In the genomic region with DNA sequence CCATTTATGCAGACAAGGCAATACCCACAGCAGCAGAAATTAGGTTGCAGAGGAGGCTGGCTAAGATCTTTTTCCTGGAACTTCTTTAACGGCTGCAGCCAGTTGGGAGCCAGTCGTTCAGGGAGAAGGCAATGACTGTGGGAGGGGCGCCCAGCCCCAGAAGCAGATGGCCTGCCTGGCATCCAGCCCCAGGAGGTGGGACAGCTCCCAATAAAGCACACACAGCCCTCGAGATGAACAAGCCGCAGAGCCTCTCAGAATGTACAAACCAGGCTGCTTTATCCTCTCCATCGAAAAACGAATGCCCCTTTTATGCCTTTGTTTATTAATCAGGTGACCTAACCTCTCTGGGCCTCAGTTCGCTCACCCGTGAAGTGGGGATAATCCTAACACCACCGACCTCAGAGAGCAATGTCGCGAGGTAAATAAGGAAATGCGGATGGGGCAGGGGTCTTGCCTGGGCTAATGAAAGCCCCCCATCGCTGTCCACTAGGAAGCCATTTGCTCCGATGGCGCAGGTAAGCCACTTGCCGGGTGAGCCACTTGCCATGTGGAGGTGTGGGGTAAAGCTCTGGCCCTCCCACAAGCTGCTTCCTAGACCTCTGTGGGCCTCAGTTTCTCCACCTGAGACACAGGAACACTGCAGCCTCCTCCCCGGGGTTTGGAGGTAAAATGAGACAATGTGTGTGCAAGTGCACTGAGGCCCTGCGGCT, we compare ENCODE assay signal across 8 cellular contexts. TPM values are rescaled to one million over a fixed set of nuclear protein-coding genes. Genes with fewer than 3 reads are reported as not detected.
DNase-seq lines count a peak whose midpoint lies in the region; ATAC-seq, FAIRE-seq and TF ChIP-seq lines count a peak whose summit lies in the region.

No MANE protein-coding gene starts in this region.

- intact Hi-C loops in posterior cingulate gyrus (cut with DNase I), result no loop called here

- FAIRE-seq in frontal cortex (lab: Jason Lieb, UNC), result no peak

- peaks cover 2% of the 10 kb centered on the region for H4K20me1 ChIP-seq in osteoblast (ENCODE audit: insufficient read depth, low read length)

- H3K4me2 ChIP-seq in osteoblast (ENCODE audit: insufficient read depth, low read length), result no peak overlapping the region

- no peak overlapping the region for H3K27ac Mint-ChIP-seq in effector memory CD8-positive, alpha-beta T cell
- no peak overlapping the region for H3K27ac Mint-ChIP-seq in activated T-cell treated with anti-CD3 and anti-CD28 coated beads, Interleukin-2, amount 50 U/mL, for 24 hours

- no peak for ATAC-seq in effector memory CD8-positive, alpha-beta T cell (replicated peaks)

- TF ChIP-seq CTCF in osteoblast (IDR thresholded peaks at IDR 0.05; ENCODE audit: extremely low read depth, low read depth, low read length), result no peak

- H3K4me3 Mint-ChIP-seq in effector memory CD8-positive, alpha-beta T cell, result no peak overlapping the region
- no peak overlapping the region for H3K4me3 Mint-ChIP-seq in activated T-cell treated with anti-CD3 and anti-CD28 coated beads, Interleukin-2, amount 50 U/mL, for 24 hours

- H3K27me3 Mint-ChIP-seq in effector memory CD8-positive, alpha-beta T cell, result peaks cover 11 to 36% of the 10 kb centered on the region in 2 donors
- H3K27me3 Mint-ChIP-seq in activated T-cell treated with anti-CD3 and anti-CD28 coated beads, Interleukin-2, amount 50 U/mL, for 24 hours, result no peaks in the 10 kb centered on the region

- H2AFZ ChIP-seq in osteoblast (ENCODE audit: low read length), result no peak overlapping the region

- DNase-seq in D341Med (ENCODE audit: low spot score), result peak; percentile 74
- peak; percentile 97 for DNase-seq in NCI-H446 treated with DMSO at 0.1 percent for 48 hours (lab: John Stamatoyannopoulos, UW)
- peak; percentile 30 to 66 for DNase-seq in frontal cortex (ENCODE audit: low spot score in 2 of 2)
- DNase-seq in posterior cingulate gyrus, result peak; percentile 64 to 98 (median 88)
- no peak for DNase-seq in osteoblast (ENCODE audit: insufficient read length, low spot score, missing footprints)
- no peak for DNase-seq in DMS53 treated with DMSO at 0.1 percent for 48 hours (lab: John Stamatoyannopoulos, UW; ENCODE audit: unreplicated experiment)
- DNase-seq in effector memory CD8-positive, alpha-beta T cell, result no peak
- no peak for DNase-seq in activated T-cell treated with anti-CD3 and anti-CD28 coated beads, Interleukin-2, amount 50 U/mL, for 24 hours

- H3K36me3 ChIP-seq in osteoblast (ENCODE audit: insufficient read depth, low read length), result no peaks in the 10 kb centered on the region

- peaks cover 42% of the 10 kb centered on the region for H3K79me2 ChIP-seq in osteoblast (ENCODE audit: insufficient read depth, low read length)

- peaks cover 14% of the 10 kb centered on the region for H3K4me1 ChIP-seq in osteoblast (ENCODE audit: insufficient read depth, low read length)

- H3K27me3 ChIP-seq in osteoblast (ENCODE audit: insufficient read depth, low read length), result no peaks in the 10 kb centered on the region

- H3K4me3 ChIP-seq in osteoblast (ENCODE audit: insufficient read depth, low read length), result no peak overlapping the region

- peaks cover 2% of the 10 kb centered on the region for H3K36me3 Mint-ChIP-seq in effector memory CD8-positive, alpha-beta T cell (ENCODE audit: insufficient read depth)
- H3K36me3 Mint-ChIP-seq in activated T-cell treated with anti-CD3 and anti-CD28 coated beads, Interleukin-2, amount 50 U/mL, for 24 hours (ENCODE audit: low read depth), result no peaks in the 10 kb centered on the region

- no peaks in the 10 kb centered on the region for H3K9me3 ChIP-seq in osteoblast (ENCODE audit: low read depth, low read length)

- no peaks in the 10 kb centered on the region for H3K4me1 Mint-ChIP-seq in effector memory CD8-positive, alpha-beta T cell (ENCODE audit: low read depth in 2 of 2)
- peaks cover 4% of the 10 kb centered on the region for H3K4me1 Mint-ChIP-seq in activated T-cell treated with anti-CD3 and anti-CD28 coated beads, Interleukin-2, amount 50 U/mL, for 24 hours (ENCODE audit: low read depth)

- no peaks in the 10 kb centered on the region for H3K9me3 Mint-ChIP-seq in effector memory CD8-positive, alpha-beta T cell
- H3K9me3 Mint-ChIP-seq in activated T-cell treated with anti-CD3 and anti-CD28 coated beads, Interleukin-2, amount 50 U/mL, for 24 hours, result no peaks in the 10 kb centered on the region

- H3K27ac ChIP-seq in osteoblast (ENCODE audit: low read depth, low read length), result no peak overlapping the region

RNA-seq across cellular contexts. Expression of a gene that starts 35.8 kb away (rescaled TPM):
- total RNA-seq in frontal cortex (31.4 TPM), osteoblast (10.6 and 18.1 TPM in 2 replicates)

Comparison
In these comparisons a context has a peak if more than half of its experiments do, and no peak if none do; other contexts are left out.
1. DNase-seq: peak in D341Med (single experiment), NCI-H446 treated with DMSO at 0.1 percent for 48 hours (single experiment), frontal cortex (2 of 2) and posterior cingulate gyrus (10 of 10); none in osteoblast (single experiment), DMS53 treated with DMSO at 0.1 percent for 48 hours (single experiment), effector memory CD8-positive, alpha-beta T cell (0 of 3) and activated T-cell treated with anti-CD3 and anti-CD28 coated beads, Interleukin-2, amount 50 U/mL, for 24 hours (single experiment).